ENCODE assay signal across 7 cellular contexts in the genomic region with DNA sequence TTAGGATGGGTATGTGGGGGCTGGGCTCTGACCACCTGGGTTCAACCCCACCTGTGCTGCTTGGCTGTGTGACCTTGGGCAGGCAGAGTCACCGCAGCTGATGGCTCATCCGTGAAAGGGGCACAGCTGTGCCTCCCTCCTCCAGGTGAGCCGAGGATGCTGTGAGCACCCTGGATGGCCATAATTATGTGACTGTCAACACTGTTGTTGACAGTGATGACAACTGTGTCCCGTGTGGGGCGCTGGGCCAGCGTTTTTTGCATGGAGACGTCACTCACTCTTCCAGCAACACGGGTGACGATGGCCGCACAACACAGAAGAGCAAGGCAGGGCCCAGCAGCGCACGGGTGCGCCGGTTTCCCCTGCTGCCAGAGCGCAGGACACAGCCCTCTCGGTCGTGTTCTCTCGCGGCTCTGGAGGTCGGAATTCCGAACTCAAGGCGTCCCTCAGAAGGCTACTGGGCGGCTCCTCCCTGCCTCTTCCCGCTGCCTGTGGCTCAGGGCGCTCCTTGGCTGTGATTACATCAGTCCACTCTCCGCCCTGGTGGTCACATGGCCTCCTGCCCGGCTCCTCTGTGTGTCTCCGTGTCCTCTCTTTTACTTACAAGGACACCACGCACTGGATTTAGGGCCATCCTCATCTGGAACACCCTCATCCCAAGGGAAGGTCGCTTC. TPM values are rescaled to one million over a fixed set of nuclear protein-coding genes. Genes with fewer than 3 reads are reported as not detected.
DNase-seq lines count a peak whose midpoint lies in the region; ATAC-seq and TF ChIP-seq lines count a peak whose summit lies in the region.

No MANE protein-coding gene starts in this region.

- H4K8ac ChIP-seq in IMR-90 (ENCODE audit: low read depth in 2 of 2, low read length in 2 of 2): peak overlapping the region in 1 of 2 experiments; percentile 40; a peak in 1 of 4 replicates

- TF ChIP-seq RAD21 in IMR-90 (IDR thresholded peaks at IDR 0.05; ENCODE audit: low read length): no peak

- H3K27ac ChIP-seq in IMR-90 (ENCODE audit: insufficient read depth, low read length) (no peak overlapping the region), right cardiac atrium (ENCODE audit: low read length) (peak overlapping the region; percentile 5)

- no peak for TF ChIP-seq CTCF in IMR-90 (conservative IDR thresholded peaks at IDR 0.05; ENCODE audit: low read depth, low read length)

- in situ Hi-C loops in IMR-90 (cut with MboI; ENCODE audit: low sequenced_read_pairs): loop anchor here (25.0 kb wide), 1 partner anchor 412 kb away; no protein-coding TSS in a partner anchor

- H3K18ac ChIP-seq in IMR-90 (ENCODE audit: low read depth, low read length): no peak overlapping the region

- no peak overlapping the region; the same call in 1 of the 2 replicates for H3K23ac ChIP-seq in IMR-90 (ENCODE audit: low read depth, low read length)

- H3K4ac ChIP-seq in IMR-90 (ENCODE audit: low read depth, low read length): peak overlapping the region; percentile 39; the same call in 1 of the 2 replicates

- H3K4me3 ChIP-seq in IMR-90 (ENCODE audit: insufficient read depth, low read depth, low read length): no peak overlapping the region
- peak overlapping the region; percentile 32 for H3K4me3 ChIP-seq in right cardiac atrium (ENCODE audit: low read length)

- no peak overlapping the region for H3K4me2 ChIP-seq in IMR-90 (ENCODE audit: low read depth, low read length)

- H3K27ac Mint-ChIP-seq in activated T-helper 1 cell treated with anti-CD3 and anti-CD28 coated beads, Interleukin-12 subunit alpha, Interleukin-12 subunit beta, Interleukin-2, Interleukin-4 antibody, amounts not matched to agents 30 ng/mL and 10 ng/mL and 1 ng/mL, durations not matched to agents 14 hours and 24 hours and 36 hours: peak overlapping the region; percentile 95

- H2BK120ac ChIP-seq in IMR-90 (ENCODE audit: low read depth, low read length): no peak overlapping the region

- no peaks in the 10 kb centered on the region for H4K20me1 ChIP-seq in IMR-90 (ENCODE audit: insufficient read depth, low read length)

- H3K4me1 Mint-ChIP-seq in activated T-helper 1 cell treated with anti-CD3 and anti-CD28 coated beads, Interleukin-12 subunit alpha, Interleukin-12 subunit beta, Interleukin-2, Interleukin-4 antibody, amounts not matched to agents 30 ng/mL and 10 ng/mL and 1 ng/mL, durations not matched to agents 14 hours and 24 hours and 36 hours (ENCODE audit: low read depth): peaks cover 30% of the 10 kb centered on the region

- H3K36me3 Mint-ChIP-seq in activated T-helper 1 cell treated with anti-CD3 and anti-CD28 coated beads, Interleukin-12 subunit alpha, Interleukin-12 subunit beta, Interleukin-2, Interleukin-4 antibody, amounts not matched to agents 30 ng/mL and 10 ng/mL and 1 ng/mL, durations not matched to agents 14 hours and 24 hours and 36 hours (ENCODE audit: low read depth): peaks cover 5% of the 10 kb centered on the region

- peak overlapping the region; percentile 9 for H4K91ac ChIP-seq in IMR-90 (ENCODE audit: insufficient read depth, low read depth, low read length)

- peak overlapping the region; percentile 89 for H3K4me3 Mint-ChIP-seq in activated T-helper 1 cell treated with anti-CD3 and anti-CD28 coated beads, Interleukin-12 subunit alpha, Interleukin-12 subunit beta, Interleukin-2, Interleukin-4 antibody, amounts not matched to agents 30 ng/mL and 10 ng/mL and 1 ng/mL, durations not matched to agents 14 hours and 24 hours and 36 hours

- no peak overlapping the region for H2BK20ac ChIP-seq in IMR-90 (ENCODE audit: low read depth, low read length)

- H3K4me1 ChIP-seq in IMR-90 (ENCODE audit: control insufficient read depth, insufficient read depth, low read length) (peaks cover 16% of the 10 kb centered on the region), right cardiac atrium (ENCODE audit: control insufficient read depth, insufficient read depth, low read length) (no peaks in the 10 kb centered on the region)

- POLR2A ChIA-PET in IMR-90 (lab: Charles Lee; ENCODE audit: unreplicated experiment): no interaction called here

- H3K14ac ChIP-seq in IMR-90 (replicated peaks; ENCODE audit: low read depth, low read length): 0 out of 2 replicates have a peak overlapping the region, but pooled peaks have one; percentile 33

- no peak for ATAC-seq in IMR-90 (ENCODE audit: low read depth)
- ATAC-seq in right cardiac atrium: peak; percentile 62 to 77
- no peak for ATAC-seq in GM18511 (IDR thresholded peaks at IDR 0.05; ENCODE audit: unreplicated experiment)

- CTCF ChIA-PET in IMR-90 (lab: Yijun Ruan, JAX): no interaction called here

- TF ChIP-seq POLR2A in IMR-90 (IDR thresholded peaks at IDR 0.05; ENCODE audit: low read depth, low read length): no peak

- H2BK5ac ChIP-seq in IMR-90 (ENCODE audit: low read depth, low read length, poor library complexity, severe bottlenecking): no peak overlapping the region

- BruUV-seq in IMR-90 (replicated peaks; lab: Mats Ljungman, UMichigan): no TSS peak

- DNase-seq in IMR-90 (peak; percentile 31), right cardiac atrium (peak; percentile 82 to 92 (median 90)), iPS-NIHi7 (ENCODE audit: extremely low spot score) (no peak), putamen (ENCODE audit: low spot score) (no peak)
- peak; percentile 28 for DNase-seq in activated T-helper 1 cell treated with anti-CD3 and anti-CD28 coated beads, Interleukin-12 subunit alpha, Interleukin-12 subunit beta, Interleukin-2, Interleukin-4 antibody, amounts not matched to agents 30 ng/mL and 10 ng/mL and 1 ng/mL, durations not matched to agents 14 hours and 24 hours and 36 hours (ENCODE audit: low spot score)
- peak; percentile 36 for DNase-seq in stimulated activated CD4-positive, alpha-beta T cell treated with anti-CD3 and anti-CD28 coated beads, Interleukin-4, amount 100 ng/mL, for 24 hours

- H4K5ac ChIP-seq in IMR-90 (ENCODE audit: low read depth, low read length): no peak overlapping the region

- no peak overlapping the region for H3K56ac ChIP-seq in IMR-90 (ENCODE audit: extremely low read depth, insufficient read depth, low read length)

- peak overlapping the region; percentile 11 for H2AFZ ChIP-seq in IMR-90 (replicated peaks; ENCODE audit: low read length, poor library complexity)

- intact Hi-C loops in IMR-90 (cut with micrococcal nuclease) (no loop called here), right cardiac atrium (cut with DNase I) (no loop called here)
- intact Hi-C loops in activated T-helper 1 cell treated with anti-CD3 and anti-CD28 coated beads, Interleukin-12 subunit alpha, Interleukin-12 subunit beta, Interleukin-2, Interleukin-4 antibody, amounts not matched to agents 30 ng/mL and 10 ng/mL and 1 ng/mL, durations not matched to agents 14 hours and 24 hours and 36 hours (cut with micrococcal nuclease): loop anchor here (1.0 to 10.0 kb wide), 3 partner anchors 28 to 1914 kb away; a partner anchor contains a TSS

- H3K27me3 Mint-ChIP-seq in activated T-helper 1 cell treated with anti-CD3 and anti-CD28 coated beads, Interleukin-12 subunit alpha, Interleukin-12 subunit beta, Interleukin-2, Interleukin-4 antibody, amounts not matched to agents 30 ng/mL and 10 ng/mL and 1 ng/mL, durations not matched to agents 14 hours and 24 hours and 36 hours (ENCODE audit: insufficient read depth): peaks cover 1% of the 10 kb centered on the region

- H3K27me3 ChIP-seq in IMR-90 (ENCODE audit: control insufficient read depth, insufficient read depth, low read length) (peaks cover 3% of the 10 kb centered on the region; the same call in 1 of the 2 replicates), right cardiac atrium (ENCODE audit: control insufficient read depth, insufficient read depth) (no peaks in the 10 kb centered on the region)

- H2AK9ac ChIP-seq in IMR-90 (replicated peaks; ENCODE audit: low read depth, low read length, poor library complexity): peak overlapping the region; percentile 73

- no peaks in the 10 kb centered on the region for H3K9me3 Mint-ChIP-seq in activated T-helper 1 cell treated with anti-CD3 and anti-CD28 coated beads, Interleukin-12 subunit alpha, Interleukin-12 subunit beta, Interleukin-2, Interleukin-4 antibody, amounts not matched to agents 30 ng/mL and 10 ng/mL and 1 ng/mL, durations not matched to agents 14 hours and 24 hours and 36 hours

- no peaks in the 10 kb centered on the region for H3K79me1 ChIP-seq in IMR-90 (ENCODE audit: low read depth in 1 of 2, low read length in 2 of 2)

- H3K9me1 ChIP-seq in IMR-90 (ENCODE audit: insufficient read depth, low read length): peaks cover 10% of the 10 kb centered on the region; the same call in 1 of the 2 replicates

- H3K36me3 ChIP-seq in IMR-90 (ENCODE audit: control insufficient read depth, insufficient read depth, low read length): no peaks in the 10 kb centered on the region

- H3K9me3 ChIP-seq in IMR-90 (ENCODE audit: control insufficient read depth, insufficient read depth, low read length) (no peaks in the 10 kb centered on the region), right cardiac atrium (ENCODE audit: control insufficient read depth, low read length) (no peaks in the 10 kb centered on the region)

- no peak overlapping the region for H2BK15ac ChIP-seq in IMR-90 (ENCODE audit: low read depth, low read length)

- H2AK5ac ChIP-seq in IMR-90 (ENCODE audit: low read depth, low read length): peak overlapping the region; percentile 91

- no peak overlapping the region for H3K9ac ChIP-seq in IMR-90 (ENCODE audit: low read depth, low read length)

- WGBS in IMR-90 (ENCODE audit: extremely low coverage in 2 of 2, insufficient read length in 1 of 2), 2 experiments: 59% methylated on average over 20 of the region's 30 CpGs; no CpG with 5 or more reads in 1 of the 2 experiments
- WGBS in right cardiac atrium: 30% methylated on average over 30 of the region's 30 CpGs

- dilution Hi-C loops in IMR-90 (cut with HindIII; ENCODE audit: low sequenced_read_pairs, unreplicated experiment): no loop called here

RNA-seq across cellular contexts. Expression of a gene that starts 1.3 kb away (rescaled TPM):
- total RNA-seq in IMR-90 (2012; rRNA removed) (1.4 and 1.6 TPM in 2 replicates), right cardiac atrium (10 to 100 TPM in 3 of 4 donors, 1 to 10 TPM in 1; 6.6 to 17.1 (median 11.1) TPM)
- polyA plus RNA-seq in IMR-90 (2012; rRNA removed) (2.2 and 2.3 TPM in 2 replicates), right cardiac atrium (5.4 TPM)
- 2.4 and 2.5 TPM in 2 replicates for polyA plus RNA-seq in IMR-90 (2012; cell fraction: cytosol; rRNA removed)
- 7.2 and 19.2 TPM in 2 replicates for polyA plus RNA-seq in IMR-90 (2012; cell fraction: nucleus; rRNA removed; ENCODE audit: low replicate concordance)
- total RNA-seq in activated T-helper 1 cell treated with anti-CD3 and anti-CD28 coated beads, Interleukin-12 subunit alpha, Interleukin-12 subunit beta, Interleukin-2, Interleukin-4 antibody, amounts not matched to agents 30 ng/mL and 10 ng/mL and 1 ng/mL, durations not matched to agents 14 hours and 24 hours and 36 hours: 25.4 and 33.6 TPM in 2 replicates

RNA-seq across cellular contexts. Expression of a gene that starts 41.8 kb away (rescaled TPM):
- total RNA-seq in IMR-90 (2012; rRNA removed): under 0.01 TPM in 2 replicates
- polyA plus RNA-seq in IMR-90 (2012; rRNA removed): 0.07 and 0.10 TPM in 2 replicates
- polyA plus RNA-seq in IMR-90 (2012; cell fraction: cytosol; rRNA removed): 0.05 and 0.08 TPM in 2 replicates
- 0.08 TPM in 2 replicates for polyA plus RNA-seq in IMR-90 (2012; cell fraction: nucleus; rRNA removed; ENCODE audit: low replicate concordance)
- total RNA-seq in activated T-helper 1 cell treated with anti-CD3 and anti-CD28 coated beads, Interleukin-12 subunit alpha, Interleukin-12 subunit beta, Interleukin-2, Interleukin-4 antibody, amounts not matched to agents 30 ng/mL and 10 ng/mL and 1 ng/mL, durations not matched to agents 14 hours and 24 hours and 36 hours: 0.24 and 0.36 TPM in 2 replicates
- total RNA-seq in right cardiac atrium: 10 to 100 TPM in 2 of 4 donors, 1 to 10 TPM in 2; 6.2 to 17.4 (median 9.6) TPM
- polyA plus RNA-seq in right cardiac atrium: 4.2 TPM

Comparison
In these comparisons a context has a peak if more than half of its experiments do, and no peak if none do; other contexts are left out.
1. ATAC-seq: peak in right cardiac atrium (2 of 2); none in IMR-90 (single experiment) and GM18511 (single experiment).
2. DNase-seq: peak in IMR-90 (single experiment), activated T-helper 1 cell treated with anti-CD3 and anti-CD28 coated beads, Interleukin-12 subunit alpha, Interleukin-12 subunit beta, Interleukin-2, Interleukin-4 antibody, amounts not matched to agents 30 ng/mL and 10 ng/mL and 1 ng/mL, durations not matched to agents 14 hours and 24 hours and 36 hours (single experiment), right cardiac atrium (3 of 3) and stimulated activated CD4-positive, alpha-beta T cell treated with anti-CD3 and anti-CD28 coated beads, Interleukin-4, amount 100 ng/mL, for 24 hours (single experiment); none in iPS-NIHi7 (single experiment) and putamen (single experiment).